Comparison of ENCODE assay signal across 10 cellular contexts in genomic region chr9:119375892-119376291, GRCh38. TPM values are rescaled to one million over a fixed set of nuclear protein-coding genes. Genes with fewer than 3 reads are reported as not detected.
DNase-seq lines count a peak whose midpoint lies in the region; ATAC-seq, FAIRE-seq and TF ChIP-seq lines count a peak whose summit lies in the region.
"Had no signal": no experiment of that assay in that cellular context is flagged by ENCODE, and none has a peak within 500 bp of the region (broad histone marks: within the 10 kb centered on the region; RNA-seq: fewer than 3 reads in every experiment).

No MANE protein-coding gene starts in this region.

- peaks cover 3 to 4% of the 10 kb centered on the region in 2 donors for H3K9me3 Mint-ChIP-seq in stimulated activated naive B cell treated with anti-CD40 and anti-IgM and Interleukin-4, amounts not matched to agents 10 μg/mL and 1 μg/mL and 100 μg/mL, for 72 hours
- H3K9me3 Mint-ChIP-seq in activated CD4-positive, alpha-beta memory T cell treated with anti-CD3 and anti-CD28 coated beads, Interleukin-2, amount 10 ng/mL, durations not matched to agents 7 days and 5 days, result peaks cover 5% of the 10 kb centered on the region

- CTCF ChIA-PET in activated CD4-positive, alpha-beta memory T cell treated with anti-CD3 and anti-CD28 coated beads, Interleukin-2, amount 10 ng/mL, durations not matched to agents 7 days and 5 days (lab: Charles Lee), result no interaction called here

- H3K27ac Mint-ChIP-seq in stimulated activated naive B cell treated with anti-CD40 and anti-IgM and Interleukin-4, amounts not matched to agents 10 μg/mL and 1 μg/mL and 100 μg/mL, for 72 hours, result no peak overlapping the region
- H3K27ac Mint-ChIP-seq in activated CD4-positive, alpha-beta memory T cell treated with anti-CD3 and anti-CD28 coated beads, Interleukin-2, amount 10 ng/mL, durations not matched to agents 7 days and 5 days, result no peak overlapping the region

- H3K4me3 Mint-ChIP-seq in stimulated activated naive B cell treated with anti-CD40 and anti-IgM and Interleukin-4, amounts not matched to agents 10 μg/mL and 1 μg/mL and 100 μg/mL, for 72 hours, result no peak overlapping the region
- H3K4me3 Mint-ChIP-seq in activated CD4-positive, alpha-beta memory T cell treated with anti-CD3 and anti-CD28 coated beads, Interleukin-2, amount 10 ng/mL, durations not matched to agents 7 days and 5 days, result no peak overlapping the region

- no peaks in the 10 kb centered on the region for H3K36me3 Mint-ChIP-seq in stimulated activated naive B cell treated with anti-CD40 and anti-IgM and Interleukin-4, amounts not matched to agents 10 μg/mL and 1 μg/mL and 100 μg/mL, for 72 hours
- H3K36me3 Mint-ChIP-seq in activated CD4-positive, alpha-beta memory T cell treated with anti-CD3 and anti-CD28 coated beads, Interleukin-2, amount 10 ng/mL, durations not matched to agents 7 days and 5 days (ENCODE audit: low read depth), result no peaks in the 10 kb centered on the region

- peaks cover 8 to 14% of the 10 kb centered on the region in 2 donors for H3K27me3 Mint-ChIP-seq in stimulated activated naive B cell treated with anti-CD40 and anti-IgM and Interleukin-4, amounts not matched to agents 10 μg/mL and 1 μg/mL and 100 μg/mL, for 72 hours
- peaks cover 4% of the 10 kb centered on the region for H3K27me3 Mint-ChIP-seq in activated CD4-positive, alpha-beta memory T cell treated with anti-CD3 and anti-CD28 coated beads, Interleukin-2, amount 10 ng/mL, durations not matched to agents 7 days and 5 days

- no peaks in the 10 kb centered on the region for H3K4me1 Mint-ChIP-seq in stimulated activated naive B cell treated with anti-CD40 and anti-IgM and Interleukin-4, amounts not matched to agents 10 μg/mL and 1 μg/mL and 100 μg/mL, for 72 hours
- H3K4me1 Mint-ChIP-seq in activated CD4-positive, alpha-beta memory T cell treated with anti-CD3 and anti-CD28 coated beads, Interleukin-2, amount 10 ng/mL, durations not matched to agents 7 days and 5 days, result no peaks in the 10 kb centered on the region

- DNase-seq in DMS 273 (lab: John Stamatoyannopoulos, UW; ENCODE audit: unreplicated experiment) (peak; percentile 83), RPMI8226 (peak; percentile 15), islet precursor cell (peak; percentile 72), 8988T (no peak), GM12891 (ENCODE audit: insufficient read length, low spot score) (no peak)
- no peak for DNase-seq in stimulated activated naive B cell treated with anti-CD40 and anti-IgM and Interleukin-4, amounts not matched to agents 10 μg/mL and 1 μg/mL and 100 μg/mL, for 72 hours
- DNase-seq in activated CD4-positive, alpha-beta memory T cell treated with anti-CD3 and anti-CD28 coated beads, Interleukin-2, amount 10 ng/mL, durations not matched to agents 7 days and 5 days, result no peak
- DNase-seq: colonic mucosa had no signal

- POLR2A ChIA-PET in activated CD4-positive, alpha-beta memory T cell treated with anti-CD3 and anti-CD28 coated beads, Interleukin-2, amount 10 ng/mL, durations not matched to agents 7 days and 5 days (lab: Charles Lee), result no interaction called here

- peak; percentile 53 for ATAC-seq in HG03342 (IDR thresholded peaks at IDR 0.05; ENCODE audit: unreplicated experiment)
- ATAC-seq in stimulated activated naive B cell treated with anti-CD40 and anti-IgM and Interleukin-4, amounts not matched to agents 10 μg/mL and 1 μg/mL and 100 μg/mL, for 72 hours (replicated peaks), result no peak

- TF ChIP-seq POLR2A in GM12891 (IDR thresholded peaks at IDR 0.05; ENCODE audit: low read depth, low read length), result no peak

- FAIRE-seq in GM12891 (lab: Jason Lieb, UNC), result no peak

TF ChIP-seq in GM12891, 5 proteins besides CTCF, POLR2A, EP300 and RAD21:
- TF ChIP-seq PAX5 (IDR thresholded peaks at IDR 0.05; ENCODE audit: insufficient read depth, low read length, severe bottlenecking), result no peak
- no peak for TF ChIP-seq POU2F2 (IDR thresholded peaks at IDR 0.05; ENCODE audit: low read depth, low read length)
- TF ChIP-seq TAF1 (IDR thresholded peaks at IDR 0.05; ENCODE audit: low read depth, low read length), result no peak
- TF ChIP-seq SPI1 (IDR thresholded peaks at IDR 0.05; ENCODE audit: low read depth, low read length), result no peak

RNA-seq across cellular contexts. Expression of gene BRINP1, which starts 6.7 kb away (rescaled TPM):
- polyA plus RNA-seq in GM12891 (2012; ENCODE audit: low read depth, missing spikeins), result not detected
- total RNA-seq in activated CD4-positive, alpha-beta memory T cell treated with anti-CD3 and anti-CD28 coated beads, Interleukin-2, amount 10 ng/mL, durations not matched to agents 7 days and 5 days, result not detected
- total RNA-seq: T-helper 1 cell treated with Interleukin-12 subunit alpha and Interleukin-12 subunit beta and Interleukin-4 antibody, amounts not matched to agents 30 ng/mL and 1 ng/mL, for 36 hours had no signal

Comparison
In these comparisons a context has a peak if more than half of its experiments do, and no peak if none do; other contexts are left out.
1. DNase-seq: peak in DMS 273 (single experiment), RPMI8226 (single experiment) and islet precursor cell (single experiment); none in 8988T (single experiment), stimulated activated naive B cell treated with anti-CD40 and anti-IgM and Interleukin-4, amounts not matched to agents 10 μg/mL and 1 μg/mL and 100 μg/mL, for 72 hours (single experiment), GM12891 (single experiment) and activated CD4-positive, alpha-beta memory T cell treated with anti-CD3 and anti-CD28 coated beads, Interleukin-2, amount 10 ng/mL, durations not matched to agents 7 days and 5 days (single experiment).